In the genomic region with DNA sequence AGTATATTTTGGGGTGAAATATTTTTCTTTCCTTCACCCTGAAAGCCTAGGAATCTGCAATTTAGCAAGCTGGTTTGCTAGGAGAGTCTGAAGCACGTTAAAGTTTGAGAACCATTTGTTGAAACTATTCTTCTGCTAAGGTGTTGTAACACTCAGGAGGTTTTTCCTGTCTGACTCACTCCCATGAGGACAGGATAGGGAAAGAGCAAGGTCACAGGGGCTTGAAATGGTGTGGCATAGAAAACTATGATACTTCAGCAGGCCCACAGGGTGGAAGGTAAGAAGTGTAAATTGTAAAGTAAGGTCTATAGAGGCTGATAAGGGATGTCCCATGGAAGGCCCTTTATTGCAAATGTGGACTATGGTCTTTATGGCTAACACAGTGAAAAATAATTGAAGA, we compare ENCODE assay signal across 18 cellular contexts.
DNase-seq lines count a peak whose midpoint lies in the region; ATAC-seq, FAIRE-seq and TF ChIP-seq lines count a peak whose summit lies in the region.
"Had no signal": no experiment of that assay in that cellular context is flagged by ENCODE, and none has a peak within 500 bp of the region (broad histone marks: within the 10 kb centered on the region; RNA-seq: fewer than 3 reads in every experiment).

No MANE protein-coding gene starts in this region.

- no peak for FAIRE-seq in H1 (lab: Jason Lieb, UNC)
- FAIRE-seq: colon had no signal

- H2BK5ac ChIP-seq in H1 (ENCODE audit: low read depth, low read length) (no peak overlapping the region), mesenchymal stem cell (ENCODE audit: low read depth, low read length, poor library complexity, severe bottlenecking) (no peak overlapping the region)

- H3K4me2 ChIP-seq in H1 (ENCODE audit: insufficient read depth in 1 of 2, low read depth in 2 of 2, low read length in 2 of 2), result no peak overlapping the region
- H3K4me2 ChIP-seq in mesenchymal stem cell (ENCODE audit: low read length, poor library complexity, severe bottlenecking), result no peak overlapping the region
- H3K4me2 ChIP-seq: BLaER1 had no signal

- no peak overlapping the region for H4K5ac ChIP-seq in H1 (ENCODE audit: insufficient read length, low read depth, low read length)

- H3K79me1 ChIP-seq in H1 (ENCODE audit: low read depth, low read length), result no peaks in the 10 kb centered on the region; the same call in 1 of the 2 replicates
- peaks cover 2% of the 10 kb centered on the region for H3K79me1 ChIP-seq in mesenchymal stem cell (replicated peaks; ENCODE audit: low read length, poor library complexity, severe bottlenecking)

- H3K9ac ChIP-seq in H1 (replicated peaks in 1 of 4; ENCODE audit: extremely low read depth in 1 of 4, low read depth in 3 of 4, low read length in 3 of 4) (no peak overlapping the region), mesenchymal stem cell (ENCODE audit: low read length) (no peak overlapping the region)
- H3K9ac ChIP-seq: BLaER1 had no signal

- H3K23ac ChIP-seq in H1 (ENCODE audit: insufficient read length) (no peak overlapping the region), mesenchymal stem cell (ENCODE audit: low read length in 2 of 2) (no peak overlapping the region)

- peaks cover 16 to 59% (median 22%) of the 10 kb centered on the region in 5 donors for H3K9me3 Mint-ChIP-seq in CD8-positive, alpha-beta memory T cell
- H3K9me3 Mint-ChIP-seq in activated naive CD8-positive, alpha-beta T cell treated with anti-CD3 and anti-CD28 coated beads for 36 hours, result peaks cover 11% of the 10 kb centered on the region

- TF ChIP-seq POLR2A in H1 (IDR thresholded peaks at IDR 0.05; ENCODE audit: control extremely low read depth in 1 of 2, low read depth in 2 of 2, low read length in 2 of 2), result no peak

- H3K56ac ChIP-seq in H1 (replicated peaks; ENCODE audit: insufficient read length, low read depth, low read length), result no peak overlapping the region

- H2BK120ac ChIP-seq in H1 (replicated peaks; ENCODE audit: low read depth, low read length) (peak overlapping the region; percentile 84), mesenchymal stem cell (ENCODE audit: low read depth, low read length) (no peak overlapping the region)

- H3K36me3 ChIP-seq in H1 (ENCODE audit: control insufficient read depth in 2 of 4, insufficient read depth in 4 of 4, low read length in 3 of 4) (no peaks in the 10 kb centered on the region), mesenchymal stem cell (ENCODE audit: control insufficient read depth in 1 of 2, insufficient read depth in 2 of 2, low read depth in 1 of 2, low read length in 2 of 2) (no peaks in the 10 kb centered on the region)
- no peaks in the 10 kb centered on the region for H3K36me3 ChIP-seq in CD8-positive, alpha-beta memory T cell (ENCODE audit: insufficient read depth, low read length)

- no peak overlapping the region for H2BK12ac ChIP-seq in H1 (ENCODE audit: low read depth, low read length)
- H2BK12ac ChIP-seq in mesenchymal stem cell (ENCODE audit: low read length in 2 of 2), result no peak overlapping the region

- peaks cover 10 to 12% of the 10 kb centered on the region in 2 experiments; a peak in 3 of 4 replicates for H3K9me3 ChIP-seq in H1 (ENCODE audit: insufficient read depth in 2 of 2, low read depth in 1 of 2, low read length in 1 of 2)
- H3K9me3 ChIP-seq in mesenchymal stem cell (ENCODE audit: control insufficient read depth, low read length), result peaks cover 17% of the 10 kb centered on the region
- no peaks in the 10 kb centered on the region for H3K9me3 ChIP-seq in CD8-positive, alpha-beta memory T cell (ENCODE audit: low read length)

- no peak overlapping the region for H3K18ac ChIP-seq in H1 (ENCODE audit: extremely low read depth, low read length)
- peak overlapping the region in 1 of 2 experiments; percentile 35 for H3K18ac ChIP-seq in mesenchymal stem cell (ENCODE audit: low read depth in 1 of 2, low read length in 2 of 2)

- H3K27me3 ChIP-seq in H1 (replicated peaks in 1 of 4; ENCODE audit: control insufficient read depth in 3 of 4, extremely low read depth in 1 of 4, insufficient read depth in 3 of 4, low read length in 3 of 4), result no peaks in the 10 kb centered on the region
- no peaks in the 10 kb centered on the region for H3K27me3 ChIP-seq in mesenchymal stem cell (ENCODE audit: control insufficient read depth in 1 of 2, insufficient read depth in 1 of 2, low read length in 2 of 2)
- H3K27me3 ChIP-seq in CD8-positive, alpha-beta memory T cell (ENCODE audit: insufficient read depth, low read length, poor library complexity, severe bottlenecking), result no peaks in the 10 kb centered on the region
- H3K27me3 ChIP-seq: BLaER1 had no signal

- peaks cover 7 to 67% (median 24%) of the 10 kb centered on the region in 3 donors for H3K36me3 Mint-ChIP-seq in CD8-positive, alpha-beta memory T cell
- H3K36me3 Mint-ChIP-seq in activated naive CD8-positive, alpha-beta T cell treated with anti-CD3 and anti-CD28 coated beads for 36 hours, result peaks cover 31% of the 10 kb centered on the region

- no peak overlapping the region for H3K27ac Mint-ChIP-seq in CD8-positive, alpha-beta memory T cell
- no peak overlapping the region for H3K27ac Mint-ChIP-seq in activated naive CD8-positive, alpha-beta T cell treated with anti-CD3 and anti-CD28 coated beads for 36 hours
- H3K27ac Mint-ChIP-seq: activated CD4-positive, alpha-beta memory T cell treated with anti-CD3 and anti-CD28 coated beads, Interleukin-2, amount 10 ng/mL, durations not matched to agents 7 days and 5 days; IgD-negative memory B cell had no signal

- no peaks in the 10 kb centered on the region for H3K4me1 Mint-ChIP-seq in CD8-positive, alpha-beta memory T cell
- H3K4me1 Mint-ChIP-seq in activated naive CD8-positive, alpha-beta T cell treated with anti-CD3 and anti-CD28 coated beads for 36 hours, result peaks cover 2% of the 10 kb centered on the region
- H3K4me1 Mint-ChIP-seq: activated CD4-positive, alpha-beta memory T cell treated with anti-CD3 and anti-CD28 coated beads, Interleukin-2, amount 10 ng/mL, durations not matched to agents 7 days and 5 days; IgD-negative memory B cell had no signal

- no peak for TF ChIP-seq CTCF in H1 (IDR thresholded peaks at IDR 0.05; ENCODE audit: control extremely low read depth in 1 of 3, insufficient read depth in 1 of 3, low read depth in 1 of 3, low read length in 3 of 3)

- H2AK5ac ChIP-seq in H1 (ENCODE audit: low read depth, low read length), result 0 out of 2 replicates have a peak overlapping the region, but pooled peaks have one; percentile 33
- no peak overlapping the region for H2AK5ac ChIP-seq in mesenchymal stem cell (ENCODE audit: low read length, severe bottlenecking)

- POLR2A ChIA-PET in H1 (lab: Charles Lee; ENCODE audit: partially characterized antibody), result no interaction called here
- POLR2A ChIA-PET in CD8-positive, alpha-beta memory T cell (lab: Charles Lee), result no interaction called here

- WGBS in H1 (ENCODE audit: extremely low coverage in 1 of 2, insufficient coverage in 1 of 2, insufficient read length in 1 of 2, insufficient replicate concordance in 2 of 2, low coverage in 1 of 2, low lambda C conversion rate in 2 of 2, missing lambda C conversion rate in 1 of 2), 2 experiments, result 75% methylated on average over 1 of the region's 1 CpG; no CpG with 5 or more reads in 1 of the 2 experiments
- 71% methylated on average over 1 of the region's 1 CpG for WGBS in mesenchymal stem cell

- no peaks in the 10 kb centered on the region for H4K20me1 ChIP-seq in H1 (replicated peaks in 1 of 2; ENCODE audit: control insufficient read depth in 1 of 2, insufficient read depth in 2 of 2, low read length in 2 of 2)
- H4K20me1 ChIP-seq: BLaER1 had no signal

- H4K91ac ChIP-seq in H1 (replicated peaks; ENCODE audit: insufficient read length, low read length), result no peak overlapping the region
- no peak overlapping the region for H4K91ac ChIP-seq in mesenchymal stem cell (ENCODE audit: low read length)

- no peak overlapping the region for H3K27ac ChIP-seq in H1 (ENCODE audit: low read depth, low read length)
- H3K27ac ChIP-seq in mesenchymal stem cell (ENCODE audit: low read length, poor library complexity, severe bottlenecking), result no peak overlapping the region
- H3K27ac ChIP-seq in CD8-positive, alpha-beta memory T cell (ENCODE audit: low read depth, low read length), result no peak overlapping the region
- H3K27ac ChIP-seq: BLaER1 had no signal

- peak; percentile 24 for ATAC-seq in GM19452 (IDR thresholded peaks at IDR 0.05; ENCODE audit: unreplicated experiment)

- CTCF ChIA-PET in H1 (lab: Charles Lee; ENCODE audit: partially characterized antibody), result no interaction called here
- CTCF ChIA-PET in CD8-positive, alpha-beta memory T cell (lab: Charles Lee), result no interaction called here

- no peaks in the 10 kb centered on the region for H3K27me3 Mint-ChIP-seq in CD8-positive, alpha-beta memory T cell
- no peaks in the 10 kb centered on the region for H3K27me3 Mint-ChIP-seq in activated naive CD8-positive, alpha-beta T cell treated with anti-CD3 and anti-CD28 coated beads for 36 hours
- H3K27me3 Mint-ChIP-seq: activated CD4-positive, alpha-beta memory T cell treated with anti-CD3 and anti-CD28 coated beads, Interleukin-2, amount 10 ng/mL, durations not matched to agents 7 days and 5 days; IgD-negative memory B cell had no signal

- H3K4me3 Mint-ChIP-seq in CD8-positive, alpha-beta memory T cell, result no peak overlapping the region
- H3K4me3 Mint-ChIP-seq in activated naive CD8-positive, alpha-beta T cell treated with anti-CD3 and anti-CD28 coated beads for 36 hours, result no peak overlapping the region
- H3K4me3 Mint-ChIP-seq: activated CD4-positive, alpha-beta memory T cell treated with anti-CD3 and anti-CD28 coated beads, Interleukin-2, amount 10 ng/mL, durations not matched to agents 7 days and 5 days; IgD-negative memory B cell had no signal

- H3K79me2 ChIP-seq in H1 (ENCODE audit: control insufficient read depth in 1 of 2, insufficient read depth in 2 of 2, low read length in 2 of 2), result no peaks in the 10 kb centered on the region

- H2BK20ac ChIP-seq in H1 (ENCODE audit: low read length), result no peak overlapping the region

- no peak for TF ChIP-seq RAD21 in H1 (IDR thresholded peaks at IDR 0.05 in 1 of 2, conservative IDR thresholded peaks at IDR 0.05 in 1 of 2; ENCODE audit: low read depth in 2 of 2, low read length in 2 of 2)

- DNase-seq in HuH-7 (ENCODE audit: low spot score), result peak; percentile 0
- DNase-seq in H1 (ENCODE audit: low read depth in 1 of 2, low spot score in 2 of 2), result no peak
- peak; percentile 33 for DNase-seq in mesenchymal stem cell
- no peak for DNase-seq in ureter (ENCODE audit: low spot score)
- no peak for DNase-seq in NCI-H1105 treated with DMSO at 0.1 percent for 48 hours (lab: John Stamatoyannopoulos, UW)
- no peak for DNase-seq in CD8-positive, alpha-beta memory T cell
- DNase-seq in activated naive CD8-positive, alpha-beta T cell treated with anti-CD3 and anti-CD28 coated beads for 36 hours, result no peak
- DNase-seq: activated CD4-positive, alpha-beta memory T cell treated with anti-CD3 and anti-CD28 coated beads, Interleukin-2, amount 10 ng/mL, durations not matched to agents 7 days and 5 days; activated naive CD4-positive, alpha-beta T cell; head of caudate nucleus; OCI-M1; stimulated activated CD4-positive, alpha-beta T cell treated with anti-CD3 and anti-CD28 coated beads, Interleukin-2, amount 100 ng/mL, for 48 hours; stimulated activated naive CD4-positive, alpha-beta T cell; T-helper 2 cell had no signal

- no peak for TF ChIP-seq EP300 in H1 (IDR thresholded peaks at IDR 0.05; ENCODE audit: borderline replicate concordance in 1 of 2, low read depth in 2 of 2, low read length in 2 of 2)

- no peak overlapping the region for H3K14ac ChIP-seq in H1 (ENCODE audit: insufficient read length)
- no peak overlapping the region for H3K14ac ChIP-seq in mesenchymal stem cell (ENCODE audit: low read length in 2 of 2)

- no peak overlapping the region for H3K4me3 ChIP-seq in H1 (ENCODE audit: extremely low read depth in 1 of 4, insufficient read depth in 2 of 4, low read depth in 3 of 4, low read length in 4 of 4)
- no peak overlapping the region for H3K4me3 ChIP-seq in mesenchymal stem cell (ENCODE audit: insufficient read depth in 1 of 2, low read depth in 1 of 2, low read length in 2 of 2)
- H3K4me3 ChIP-seq in CD8-positive, alpha-beta memory T cell (ENCODE audit: low read length), result no peak overlapping the region
- H3K4me3 ChIP-seq: BLaER1 had no signal

- H3K4me1 ChIP-seq in H1 (replicated peaks in 1 of 4; ENCODE audit: control insufficient read depth in 3 of 4, insufficient read depth in 4 of 4, low read length in 3 of 4) (peaks cover 2 to 5% (median 3%) of the 10 kb centered on the region in 4 experiments; a peak in 3 of 7 replicates), mesenchymal stem cell (ENCODE audit: control insufficient read depth, insufficient read depth, low read depth, low read length) (no peaks in the 10 kb centered on the region)
- H3K4me1 ChIP-seq in CD8-positive, alpha-beta memory T cell (ENCODE audit: insufficient read depth, low read length), result no peaks in the 10 kb centered on the region
- H3K4me1 ChIP-seq: BLaER1 had no signal

- H3K4ac ChIP-seq in H1 (replicated peaks; ENCODE audit: insufficient read length, low read depth, low read length) (no peak overlapping the region), mesenchymal stem cell (ENCODE audit: low read depth in 1 of 2, low read length in 2 of 2) (no peak overlapping the region)

- H2BK15ac ChIP-seq in H1 (ENCODE audit: low read length) (no peak overlapping the region), mesenchymal stem cell (ENCODE audit: low read depth, poor library complexity, severe bottlenecking) (no peak overlapping the region)

- H4K8ac ChIP-seq in H1 (ENCODE audit: extremely low read depth, insufficient read depth, low read length) (no peak overlapping the region), mesenchymal stem cell (ENCODE audit: low read length) (no peak overlapping the region)

- no peak overlapping the region for H2AFZ ChIP-seq in H1 (ENCODE audit: low read length)
- H2AFZ ChIP-seq in mesenchymal stem cell (ENCODE audit: low read depth, low read length), result no peak overlapping the region

- H3K23me2 ChIP-seq in H1 (ENCODE audit: low read depth, low read length), result no peaks in the 10 kb centered on the region

Comparison
In these comparisons a context has a peak if more than half of its experiments do, and no peak if none do; other contexts are left out.
1. DNase-seq: peak in HuH-7 (single experiment) and mesenchymal stem cell (single experiment); none in H1 (0 of 2), ureter (single experiment), NCI-H1105 treated with DMSO at 0.1 percent for 48 hours (single experiment), CD8-positive, alpha-beta memory T cell (0 of 5) and activated naive CD8-positive, alpha-beta T cell treated with anti-CD3 and anti-CD28 coated beads for 36 hours (single experiment).